ENCODE assay signal across 9 cellular contexts in the genomic region with DNA sequence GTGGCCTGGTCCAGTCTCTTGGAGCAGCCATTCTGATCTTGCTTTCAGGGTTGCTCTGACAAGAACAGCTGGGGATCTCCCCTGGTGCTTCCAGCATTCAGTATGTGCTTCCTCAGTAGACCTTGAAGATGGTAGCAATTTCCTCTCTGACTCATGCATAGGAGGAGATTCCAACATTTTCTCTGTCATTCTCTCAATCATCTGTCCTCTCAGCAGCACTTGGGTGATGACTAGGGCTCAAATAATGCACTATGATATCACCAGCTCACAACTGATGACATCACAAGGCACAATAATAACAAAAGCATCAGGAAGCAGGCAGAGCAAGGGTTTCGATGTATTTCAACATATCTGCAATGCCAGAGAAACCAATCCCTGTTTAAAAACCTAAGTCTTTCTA. TPM values are rescaled to one million over a fixed set of nuclear protein-coding genes. Genes with fewer than 3 reads are reported as not detected.
DNase-seq lines count a peak whose midpoint lies in the region; ATAC-seq and TF ChIP-seq lines count a peak whose summit lies in the region.
"Had no signal": no experiment of that assay in that cellular context is flagged by ENCODE, and none has a peak within 500 bp of the region (broad histone marks: within the 10 kb centered on the region; RNA-seq: fewer than 3 reads in every experiment).

No MANE protein-coding gene starts in this region.

- TF ChIP-seq CTCF in fibroblast of mammary gland (conservative IDR thresholded peaks at IDR 0.05; ENCODE audit: control insufficient read depth, insufficient read depth, low read depth, low read length) (no peak), progenitor cell of endocrine pancreas (IDR thresholded peaks at IDR 0.05; ENCODE audit: unreplicated experiment) (no peak)

- no peak overlapping the region for H3K4me3 Mint-ChIP-seq in effector memory CD8-positive, alpha-beta T cell
- no peak overlapping the region for H3K4me3 Mint-ChIP-seq in progenitor cell of endocrine pancreas (ENCODE audit: low read depth)
- H3K4me3 Mint-ChIP-seq: central memory CD8-positive, alpha-beta T cell had no signal

- no peak overlapping the region for H3K27ac Mint-ChIP-seq in effector memory CD8-positive, alpha-beta T cell
- H3K27ac Mint-ChIP-seq in progenitor cell of endocrine pancreas = no peak overlapping the region

- peaks cover 7% of the 10 kb centered on the region for H3K9me3 ChIP-seq in MG63

- H3K27me3 Mint-ChIP-seq in effector memory CD8-positive, alpha-beta T cell = no peaks in the 10 kb centered on the region
- H3K27me3 Mint-ChIP-seq in progenitor cell of endocrine pancreas = no peaks in the 10 kb centered on the region
- H3K27me3 Mint-ChIP-seq: central memory CD8-positive, alpha-beta T cell had no signal

- no peaks in the 10 kb centered on the region for H3K36me3 Mint-ChIP-seq in effector memory CD8-positive, alpha-beta T cell (ENCODE audit: insufficient read depth)
- no peaks in the 10 kb centered on the region for H3K36me3 Mint-ChIP-seq in progenitor cell of endocrine pancreas (ENCODE audit: insufficient read depth)

- no peaks in the 10 kb centered on the region for H3K4me1 Mint-ChIP-seq in effector memory CD8-positive, alpha-beta T cell (ENCODE audit: low read depth in 2 of 2)
- H3K4me1 Mint-ChIP-seq in progenitor cell of endocrine pancreas (ENCODE audit: low read depth) = no peaks in the 10 kb centered on the region
- H3K4me1 Mint-ChIP-seq: central memory CD8-positive, alpha-beta T cell had no signal

- DNase-seq in AG08396 (ENCODE audit: low spot score) = peak; percentile 72
- DNase-seq in MG63 = peak; percentile 49
- peak; percentile 97 for DNase-seq in fibroblast of mammary gland (ENCODE audit: low read depth)
- DNase-seq in effector memory CD8-positive, alpha-beta T cell = no peak
- DNase-seq in NCI-H2107 treated with DMSO at 0.1 percent for 48 hours (lab: John Stamatoyannopoulos, UW; ENCODE audit: unreplicated experiment) = no peak
- no peak for DNase-seq in cortex of kidney (lab: John Stamatoyannopoulos, UW)
- DNase-seq in progenitor cell of endocrine pancreas (ENCODE audit: low spot score, unreplicated experiment) = no peak

- H3K36me3 ChIP-seq in MG63 = no peaks in the 10 kb centered on the region

- peak; percentile 65 for ATAC-seq in GM21360 (IDR thresholded peaks at IDR 0.05; ENCODE audit: unreplicated experiment)
- no peak for ATAC-seq in effector memory CD8-positive, alpha-beta T cell (replicated peaks)

- no peaks in the 10 kb centered on the region for H3K27me3 ChIP-seq in MG63

- H3K9me3 Mint-ChIP-seq in effector memory CD8-positive, alpha-beta T cell = no peaks in the 10 kb centered on the region
- peaks cover 3% of the 10 kb centered on the region for H3K9me3 Mint-ChIP-seq in progenitor cell of endocrine pancreas (ENCODE audit: low read depth)
- H3K9me3 Mint-ChIP-seq: central memory CD8-positive, alpha-beta T cell had no signal

- H3K4me3 ChIP-seq in MG63 (no peak overlapping the region), fibroblast of mammary gland (ENCODE audit: control insufficient read depth, low read depth, low read length) (no peak overlapping the region)

RNA-seq across cellular contexts. Expression of a gene that starts 52.7 kb away (rescaled TPM):
- 7.4 and 19.1 TPM in 2 replicates for total RNA-seq in MG63 (2014; rRNA removed; shearing (Covaris generic); ENCODE audit: low replicate concordance)
- 13.3 and 13.5 TPM in 2 replicates for total RNA-seq in progenitor cell of endocrine pancreas

Comparison
In these comparisons a context has a peak if more than half of its experiments do, and no peak if none do; other contexts are left out.
1. DNase-seq: peak in AG08396 (single experiment), MG63 (single experiment) and fibroblast of mammary gland (single experiment); none in effector memory CD8-positive, alpha-beta T cell (0 of 3), NCI-H2107 treated with DMSO at 0.1 percent for 48 hours (single experiment), cortex of kidney (single experiment) and progenitor cell of endocrine pancreas (single experiment).